8 cellular contexts compared by ENCODE assay signal in genomic region chr2:230644356-230644755, GRCh38.
DNase-seq lines count a peak whose midpoint lies in the region; ATAC-seq, FAIRE-seq and TF ChIP-seq lines count a peak whose summit lies in the region.
"Not testable (repeated sequence)": the region's sequence is repeated elsewhere in the genome, so short reads cannot be mapped to it uniquely, and the experiment has no call there.

No MANE protein-coding gene starts in this region.

- H3K9me2 ChIP-seq in SU-DHL-6 (replicated peaks; ENCODE audit: insufficient read depth, low read length), result not testable (repeated sequence)

- not testable (repeated sequence) for TF ChIP-seq EP300 in K562 (IDR thresholded peaks at IDR 0.05; ENCODE audit: low read length); transverse colon (IDR thresholded peaks at IDR 0.05; ENCODE audit: low read depth)

- not testable (repeated sequence) for H3K4me3 ChIP-seq in HL-60 (replicated peaks; ENCODE audit: insufficient read depth, low read length); SU-DHL-6 (ENCODE audit: insufficient read depth, low read length, poor library complexity, severe bottlenecking); K562; transverse colon

- TF ChIP-seq POLR2A in K562 (conservative IDR thresholded peaks at IDR 0.05); transverse colon (IDR thresholded peaks at IDR 0.05): not testable (repeated sequence)

- H3K4me3 Mint-ChIP-seq in naive thymus-derived CD8-positive, alpha-beta T cell, result peak overlapping the region in 9 of 10 donors; percentile 52 to 79 (median 72)

- peak overlapping the region; percentile 82 to 98 (median 95) for H3K27ac Mint-ChIP-seq in naive thymus-derived CD8-positive, alpha-beta T cell

- ATAC-seq in GM21529 (IDR thresholded peaks at IDR 0.05; ENCODE audit: unreplicated experiment), result peak; percentile 21
- not testable (repeated sequence) for ATAC-seq in K562
- ATAC-seq in naive thymus-derived CD8-positive, alpha-beta T cell, result peak in 1 of 2 donors; percentile 7

- not testable (repeated sequence) for H3K27me3 ChIP-seq in HL-60 (ENCODE audit: insufficient read depth, poor library complexity, severe bottlenecking); SU-DHL-6 (ENCODE audit: low read length); K562 (ENCODE audit: control insufficient read depth in 2 of 2, insufficient read depth in 2 of 2, low read length in 2 of 2); transverse colon

- POLR2A ChIA-PET in K562 (lab: Yijun Ruan, JAX), result not testable (repeated sequence)
- POLR2A ChIA-PET in naive thymus-derived CD8-positive, alpha-beta T cell (lab: Charles Lee), result interaction anchor here (0.7 to 5.0 kb wide), 6 partner anchors 10 to 70 kb away, joined by 3 to 51 read pairs (median 6); partner anchors contain the start of gene CAB39

- not testable (repeated sequence) for TF ChIP-seq CTCF in HL-60 (IDR thresholded peaks at IDR 0.05; ENCODE audit: insufficient read depth, low read length); SU-DHL-6 (IDR thresholded peaks at IDR 0.05; ENCODE audit: insufficient read depth, low read length, poor library complexity, severe bottlenecking); K562 (IDR thresholded peaks at IDR 0.05 in 2 of 3, conservative IDR thresholded peaks at IDR 0.05 in 1 of 3; ENCODE audit: insufficient read depth in 2 of 3, low read depth in 1 of 3, low read length in 3 of 3); transverse colon (IDR thresholded peaks at IDR 0.05)

- not testable (repeated sequence) for H3K4me1 ChIP-seq in K562 (replicated peaks in 1 of 2; ENCODE audit: control insufficient read depth in 2 of 2, insufficient read depth in 2 of 2, low read length in 2 of 2)
- H3K4me1 ChIP-seq in transverse colon, result peaks cover 0 to 11% (median 0%) of the 10 kb centered on the region in 4 donors

- not testable (repeated sequence) for H3K9me3 Mint-ChIP-seq in naive thymus-derived CD8-positive, alpha-beta T cell

- in situ Hi-C loops in K562 (cut with MboI); transverse colon (cut with MboI; ENCODE audit: low pct_ligation_motif_present in 1 of 4, low pct_unique_long_range_greater_than_20kb in 1 of 4, low sequenced_read_pairs in 3 of 4): not testable (repeated sequence)

- not testable (repeated sequence) for H4K20me1 ChIP-seq in SU-DHL-6 (ENCODE audit: low read depth, low read length); K562 (replicated peaks; ENCODE audit: control insufficient read depth, insufficient read depth, low read length)

- TF ChIP-seq RAD21 in K562 (CRISPR knock-in tag; conservative IDR thresholded peaks at IDR 0.05 in 1 of 2, IDR thresholded peaks at IDR 0.05 in 1 of 2), result not testable (repeated sequence)

- H3F3A ChIP-seq in SU-DHL-6 (ENCODE audit: insufficient read depth), result not testable (repeated sequence)

- peak; percentile 18 for FAIRE-seq in GM18507 (lab: Jason Lieb, UNC)
- FAIRE-seq in K562 (lab: Jason Lieb, UNC), result not testable (repeated sequence)

- DNase-seq in GM18507 (ENCODE audit: extremely low spot score, insufficient read length, low read depth); K562 (ENCODE audit: extremely low read depth in 1 of 4, low spot score in 3 of 4); naive thymus-derived CD8-positive, alpha-beta T cell; transverse colon: not testable (repeated sequence)
- peak in 1 of 2 experiments; percentile 56 for DNase-seq in HL-60 (ENCODE audit: low read depth in 1 of 2, low spot score in 1 of 2)
- peak; percentile 55 for DNase-seq in activated CD8-positive, alpha-beta memory T cell treated with anti-CD3 and anti-CD28 coated beads, Interleukin-2, amount 50 U/mL, for 48 hours

- CTCF ChIA-PET in K562 (lab: Yijun Ruan, JAX; ENCODE audit: low intra/inter-chr PET ratio), result not testable (repeated sequence)

- H3K36me3 Mint-ChIP-seq in naive thymus-derived CD8-positive, alpha-beta T cell, result not testable (repeated sequence)

- not testable (repeated sequence) for H3K36me3 ChIP-seq in SU-DHL-6 (ENCODE audit: low read length); K562 (ENCODE audit: control insufficient read depth, insufficient read depth, low read length); transverse colon

- H3K27ac ChIP-seq in HL-60 (replicated peaks), result peak overlapping the region; percentile 82
- not testable (repeated sequence) for H3K27ac ChIP-seq in SU-DHL-6 (ENCODE audit: low read depth, low read length); K562 (ENCODE audit: extremely low read depth, low read depth, low read length)
- H3K27ac ChIP-seq in transverse colon, result peak overlapping the region; percentile 18 to 38 (median 32)

- WGBS in K562 (ENCODE audit: insufficient coverage, low coverage, missing lambda C conversion rate), result 73% methylated on average over 5 of the region's 5 CpGs
- WGBS in transverse colon (ENCODE audit: low coverage in 1 of 2), 2 donors, result 89% methylated on average over 5 of the region's 5 CpGs; no CpG with 5 or more reads in 1 of the 2 donors

- not testable (repeated sequence) for BruUV-seq in K562 (replicated peaks; lab: Mats Ljungman, UMichigan)

- H3K9ac ChIP-seq in SU-DHL-6 (ENCODE audit: low read length); K562 (ENCODE audit: insufficient read depth in 1 of 2, low read depth in 2 of 2, low read length in 2 of 2): not testable (repeated sequence)

- intact Hi-C loops in K562 (cut with micrococcal nuclease); transverse colon (cut with DNase I; ENCODE audit: low total_unique reads): not testable (repeated sequence)

- peak overlapping the region; percentile 87 for H2AFZ ChIP-seq in SU-DHL-6 (ENCODE audit: low read depth, low read length, severe bottlenecking)
- peak overlapping the region; percentile 51; the same call in 1 of the 2 replicates for H2AFZ ChIP-seq in K562 (ENCODE audit: low read depth, low read length)

- H3K27me3 Mint-ChIP-seq in naive thymus-derived CD8-positive, alpha-beta T cell, result not testable (repeated sequence)

- H3K4me1 Mint-ChIP-seq in naive thymus-derived CD8-positive, alpha-beta T cell, result peaks cover 8 to 31% (median 24%) of the 10 kb centered on the region in 4 donors

- not testable (repeated sequence) for H3K9me1 ChIP-seq in K562 (ENCODE audit: control insufficient read depth, insufficient read depth, low read length)

- not testable (repeated sequence) for H3K79me2 ChIP-seq in SU-DHL-6 (ENCODE audit: insufficient read depth, low read length); K562 (ENCODE audit: control insufficient read depth, insufficient read depth, low read length)

- not testable (repeated sequence) for H3K9me3 ChIP-seq in SU-DHL-6 (ENCODE audit: insufficient read depth, low read length); K562 (replicated peaks; ENCODE audit: control insufficient read depth, insufficient read depth, low read depth, low read length); transverse colon

- peak overlapping the region; percentile 29 for H3K4me2 ChIP-seq in SU-DHL-6 (ENCODE audit: low read depth, low read length, poor library complexity, severe bottlenecking)
- H3K4me2 ChIP-seq in K562 (ENCODE audit: insufficient read depth, low read length), result not testable (repeated sequence)
